In the genomic region with DNA sequence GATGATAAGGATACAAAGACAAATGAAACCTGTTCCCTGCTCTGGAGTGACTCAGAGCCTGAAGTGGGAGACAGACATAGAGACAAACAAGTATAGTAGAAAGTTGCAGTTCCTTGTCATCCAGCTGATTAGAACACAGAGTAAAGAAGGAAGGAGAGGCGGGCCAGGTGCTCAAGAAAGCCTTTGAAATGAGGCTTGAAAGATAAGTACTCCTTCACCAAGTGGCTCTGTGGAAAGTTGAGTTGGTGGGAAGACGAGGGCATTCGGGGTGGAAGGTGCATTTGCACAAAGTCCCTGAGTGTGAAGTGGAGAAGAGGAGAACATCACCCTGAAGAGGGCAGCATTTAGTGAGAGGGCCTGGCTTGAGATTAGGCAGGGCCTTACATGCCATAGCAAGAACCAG, we compare ENCODE assay signal across 10 cellular contexts. TPM values are rescaled to one million over a fixed set of nuclear protein-coding genes. Genes with fewer than 3 reads are reported as not detected.
DNase-seq lines count a peak whose midpoint lies in the region; ATAC-seq and TF ChIP-seq lines count a peak whose summit lies in the region.
"Had no signal": no experiment of that assay in that cellular context is flagged by ENCODE, and none has a peak within 500 bp of the region (broad histone marks: within the 10 kb centered on the region; RNA-seq: fewer than 3 reads in every experiment).

No MANE protein-coding gene starts in this region.

- intact Hi-C loops in natural killer cell (cut with micrococcal nuclease) = no loop called here

- H3K27ac Mint-ChIP-seq in natural killer cell = no peak overlapping the region

- no peak overlapping the region for H3K4me3 Mint-ChIP-seq in natural killer cell

- in situ Hi-C loops in SK-MEL-5 (cut with HindIII; ENCODE audit: low pct_unique_long_range_greater_than_20kb, low sequenced_read_pairs) = no loop called here

- H3K36me3 Mint-ChIP-seq in natural killer cell = no peaks in the 10 kb centered on the region

- H3K4me1 Mint-ChIP-seq in natural killer cell = no peaks in the 10 kb centered on the region

- TF ChIP-seq CTCF in GM20000 (IDR thresholded peaks at IDR 0.05; ENCODE audit: extremely low read depth, missing control alignments) (peak; percentile 3), natural killer cell (IDR thresholded peaks at IDR 0.05) (no peak)

- H3K9me3 Mint-ChIP-seq in natural killer cell = peaks cover 2 to 3% of the 10 kb centered on the region in 2 donors

- peaks cover 0 to 11% of the 10 kb centered on the region in 2 donors for H3K27me3 Mint-ChIP-seq in natural killer cell (ENCODE audit: low read depth in 2 of 2)

- DNase-seq in AG08396 (ENCODE audit: low spot score) (peak; percentile 12), GM20000 (ENCODE audit: low spot score) (no peak), SK-MEL-5 (ENCODE audit: low read depth, low spot score) (peak; percentile 66), iPS-NIHi11 (ENCODE audit: low spot score) (peak; percentile 56), natural killer cell (no peak), amniotic stem cell (lab: John Stamatoyannopoulos, UW) (no peak), NCI-H128 (lab: John Stamatoyannopoulos, UW; ENCODE audit: unreplicated experiment) (no peak)
- DNase-seq: activated CD4-positive, alpha-beta T cell treated with anti-CD3 and anti-CD28 coated beads, Interleukin-2, amount 50 U/mL, for 1 hour; psoas muscle had no signal

- ATAC-seq in natural killer cell (no peak), HG02571 (IDR thresholded peaks at IDR 0.05; ENCODE audit: unreplicated experiment) (no peak)
- ATAC-seq: psoas muscle had no signal

RNA-seq across cellular contexts. Expression of a gene that starts 17.0 kb away (rescaled TPM):
- total RNA-seq in SK-MEL-5 (2014; rRNA removed; shearing (Covaris generic)) = 1.9 and 2.6 TPM in 2 replicates
- 3.7 and 5.4 TPM in 2 replicates for polyA plus RNA-seq in SK-MEL-5 (2015; cell fraction: cytosol; rRNA removed)
- 4.7 and 5.3 TPM in 2 replicates for polyA plus RNA-seq in SK-MEL-5 (2015; cell fraction: nucleus; rRNA removed)
- under 1 TPM in 1 of 3 donors, not detected in 2; 0.13 TPM for total RNA-seq in natural killer cell

Comparison
In these comparisons a context has a peak if more than half of its experiments do, and no peak if none do; other contexts are left out.
1. DNase-seq: peak in AG08396 (single experiment), SK-MEL-5 (single experiment) and iPS-NIHi11 (single experiment); none in GM20000 (single experiment), natural killer cell (single experiment), amniotic stem cell (single experiment) and NCI-H128 (single experiment).